ENCODE assay signal across 11 cellular contexts in genomic region chr9:29390859-29391258, GRCh38.
"Had no signal": no experiment of that assay in that cellular context is flagged by ENCODE, and none has a peak within 500 bp of the region (broad histone marks: within the 10 kb centered on the region; RNA-seq: fewer than 3 reads in every experiment).

No MANE protein-coding gene starts in this region.

- H3K36me3 ChIP-seq: HAP-1 had no signal

- DNase-seq: GM23248, GOT3, HFFc6, Karpas-422, KBM-7 had no signal

- H3K9me3 Mint-ChIP-seq: HFFc6 had no signal

- H3K27ac Mint-ChIP-seq: HFFc6, IgD-negative memory B cell had no signal

- H3K9me3 ChIP-seq: HAP-1 had no signal

- FAIRE-seq: H54, HepG2 had no signal

- ATAC-seq: HCT116, HepG2 had no signal

- H3K4me3 ChIP-seq: GM23248, HAP-1 had no signal

- H3K27me3 Mint-ChIP-seq: IgD-negative memory B cell had no signal

- H3K27ac ChIP-seq: GM23248, KMS-11 had no signal

- H3K36me3 Mint-ChIP-seq: IgD-negative memory B cell had no signal

- H3K4me2 ChIP-seq: KMS-11 had no signal

- H3K4me1 ChIP-seq: HAP-1 had no signal

- H3K4me3 Mint-ChIP-seq: HFFc6, IgD-negative memory B cell had no signal

- H3K9ac ChIP-seq: GM23248, KMS-11 had no signal

- H2AFZ ChIP-seq: GM23248 had no signal
